Comparison of ENCODE assay signal across 21 cellular contexts in genomic region chr2:13195270-13195669, GRCh38.
DNase-seq lines count a peak whose midpoint lies in the region; ATAC-seq, FAIRE-seq and TF ChIP-seq lines count a peak whose summit lies in the region.
"Had no signal": no experiment of that assay in that cellular context is flagged by ENCODE, and none has a peak within 500 bp of the region (broad histone marks: within the 10 kb centered on the region; RNA-seq: fewer than 3 reads in every experiment).

No MANE protein-coding gene starts in this region.

- no peaks in the 10 kb centered on the region for H3K27me3 Mint-ChIP-seq in activated CD8-positive, alpha-beta T cell treated with anti-CD3 and anti-CD28 coated beads, Interleukin-2, amount 10 ng/mL, durations not matched to agents 7 days and 5 days (ENCODE audit: low read depth)
- H3K27me3 Mint-ChIP-seq: B cell; CD4-positive, CD25-positive, alpha-beta regulatory T cell had no signal

- no peaks in the 10 kb centered on the region for H3K4me1 ChIP-seq in kidney (ENCODE audit: control insufficient read depth in 1 of 2, insufficient read depth in 1 of 2, low read depth in 1 of 2, low read length in 2 of 2)
- H3K4me1 ChIP-seq in HAP-1, result no peaks in the 10 kb centered on the region
- H3K4me1 ChIP-seq: BLaER1 had no signal

- H3K27ac ChIP-seq in kidney (ENCODE audit: low read depth in 2 of 2, low read length in 2 of 2), result no peak overlapping the region
- H3K27ac ChIP-seq: BLaER1, C4-2B had no signal

- no peak overlapping the region for H3K4me3 ChIP-seq in kidney (ENCODE audit: low read length in 2 of 2)
- H3K4me3 ChIP-seq in HAP-1, result no peak overlapping the region
- H3K4me3 ChIP-seq: BLaER1 had no signal

- H3K36me3 ChIP-seq in kidney (ENCODE audit: control insufficient read depth in 1 of 2, insufficient read depth in 2 of 2, low read length in 2 of 2) (no peaks in the 10 kb centered on the region), HAP-1 (replicated peaks) (no peaks in the 10 kb centered on the region)
- H3K36me3 ChIP-seq: BLaER1 had no signal

- intact Hi-C loops in kidney (cut with DNase I), result no loop called here

- DNase-seq in RCC 7860 (ENCODE audit: low spot score), result no peak
- DNase-seq in kidney, result no peak
- DNase-seq in SIG-M5 treated with dmso at 0.1 percent for 504 hours (lab: John Stamatoyannopoulos, UW; ENCODE audit: unreplicated experiment), result no peak
- DNase-seq in HAP-1 (ENCODE audit: low spot score in 2 of 2), result no peak
- no peak for DNase-seq in activated CD8-positive, alpha-beta T cell treated with anti-CD3 and anti-CD28 coated beads, Interleukin-2, amount 10 ng/mL, durations not matched to agents 7 days and 5 days
- DNase-seq: CD4-positive, CD25-positive, alpha-beta regulatory T cell; CD8-positive, alpha-beta T cell; DMS 273 treated with DMSO at 0.1 percent for 48 hours; DMS79; EL; GF-D8; GOT3; HCEC 1CT had no signal

- peak; percentile 35 for FAIRE-seq in RCC 7860 (lab: Jason Lieb, UNC)
- FAIRE-seq in colon (lab: Jason Lieb, UNC), result peak; percentile 93
- FAIRE-seq in kidney (lab: Jason Lieb, UNC), result peak; percentile 94
- FAIRE-seq: GM12891, GM18507, H54 had no signal

- in situ Hi-C loops in HAP-1 (cut with MboI; ENCODE audit: low sequenced_read_pairs), result no loop called here

- no peak overlapping the region for H3K9ac ChIP-seq in kidney (ENCODE audit: low read length in 2 of 2)
- H3K9ac ChIP-seq: BLaER1 had no signal

- H3K36me3 Mint-ChIP-seq in activated CD8-positive, alpha-beta T cell treated with anti-CD3 and anti-CD28 coated beads, Interleukin-2, amount 10 ng/mL, durations not matched to agents 7 days and 5 days (ENCODE audit: low read depth), result no peaks in the 10 kb centered on the region
- H3K36me3 Mint-ChIP-seq: CD4-positive, CD25-positive, alpha-beta regulatory T cell; CD8-positive, alpha-beta T cell had no signal

- POLR2A ChIA-PET in activated CD8-positive, alpha-beta T cell treated with anti-CD3 and anti-CD28 coated beads, Interleukin-2, amount 10 ng/mL, durations not matched to agents 7 days and 5 days (lab: Charles Lee), result no interaction called here

- no peak for TF ChIP-seq CTCF in kidney (IDR thresholded peaks at IDR 0.05; ENCODE audit: borderline replicate concordance, extremely low read depth, insufficient read depth)

- ATAC-seq in GM21619 (IDR thresholded peaks at IDR 0.05; ENCODE audit: unreplicated experiment), result no peak
- no peak for ATAC-seq in activated CD8-positive, alpha-beta T cell treated with anti-CD3 and anti-CD28 coated beads, Interleukin-2, amount 10 ng/mL, durations not matched to agents 7 days and 5 days
- ATAC-seq: CD8-positive, alpha-beta T cell had no signal

- no peaks in the 10 kb centered on the region for H3K9me3 Mint-ChIP-seq in activated CD8-positive, alpha-beta T cell treated with anti-CD3 and anti-CD28 coated beads, Interleukin-2, amount 10 ng/mL, durations not matched to agents 7 days and 5 days (ENCODE audit: insufficient read depth)
- H3K9me3 Mint-ChIP-seq: CD4-positive, CD25-positive, alpha-beta regulatory T cell; CD8-positive, alpha-beta T cell had no signal

- no peaks in the 10 kb centered on the region for H3K4me1 Mint-ChIP-seq in activated CD8-positive, alpha-beta T cell treated with anti-CD3 and anti-CD28 coated beads, Interleukin-2, amount 10 ng/mL, durations not matched to agents 7 days and 5 days (ENCODE audit: low read depth)
- H3K4me1 Mint-ChIP-seq: CD4-positive, CD25-positive, alpha-beta regulatory T cell had no signal

- no peak overlapping the region for H3K4me3 Mint-ChIP-seq in activated CD8-positive, alpha-beta T cell treated with anti-CD3 and anti-CD28 coated beads, Interleukin-2, amount 10 ng/mL, durations not matched to agents 7 days and 5 days
- H3K4me3 Mint-ChIP-seq: B cell; CD4-positive, CD25-positive, alpha-beta regulatory T cell; CD8-positive, alpha-beta T cell had no signal

- no peak overlapping the region for H3K27ac Mint-ChIP-seq in activated CD8-positive, alpha-beta T cell treated with anti-CD3 and anti-CD28 coated beads, Interleukin-2, amount 10 ng/mL, durations not matched to agents 7 days and 5 days
- H3K27ac Mint-ChIP-seq: B cell; CD4-positive, CD25-positive, alpha-beta regulatory T cell; CD8-positive, alpha-beta T cell had no signal

- H3K9me3 ChIP-seq in kidney (ENCODE audit: control insufficient read depth in 1 of 2, low read length in 2 of 2), result no peaks in the 10 kb centered on the region
- no peaks in the 10 kb centered on the region for H3K9me3 ChIP-seq in HAP-1
- H3K9me3 ChIP-seq: BLaER1 had no signal

- no peaks in the 10 kb centered on the region for H3K27me3 ChIP-seq in HAP-1 (ENCODE audit: low read depth)
- H3K27me3 ChIP-seq: BLaER1 had no signal

- CTCF ChIA-PET in activated CD8-positive, alpha-beta T cell treated with anti-CD3 and anti-CD28 coated beads, Interleukin-2, amount 10 ng/mL, durations not matched to agents 7 days and 5 days (lab: Charles Lee), result no interaction called here
